Comparison of ENCODE assay signal across 8 cellular contexts in genomic region chr13:46668302-46668720, GRCh38.
DNase-seq lines count a peak whose midpoint lies in the region; ATAC-seq and TF ChIP-seq lines count a peak whose summit lies in the region.

No MANE protein-coding gene starts in this region.

- peak; percentile 7 for ATAC-seq in GM19438 (IDR thresholded peaks at IDR 0.05; ENCODE audit: low read depth, unreplicated experiment)

- DNase-seq in CD1c-positive myeloid dendritic cell (ENCODE audit: extremely low spot score), result peak; percentile 24
- peak; percentile 90 to 94 for DNase-seq in Kasumi-1 (lab: John Stamatoyannopoulos, UW)
- peak; percentile 93 for DNase-seq in cardiac fibroblast (ENCODE audit: low read depth in 2 of 2)
- DNase-seq in RKO (ENCODE audit: low spot score), result no peak
- DNase-seq in NCI-H1694 treated with DMSO at 0.1 percent for 48 hours (lab: John Stamatoyannopoulos, UW), result no peak
- no peak for DNase-seq in nephron progenitor cell

- no peak overlapping the region for H3K4me3 Mint-ChIP-seq in nephron progenitor cell

- no peaks in the 10 kb centered on the region for H3K9me3 ChIP-seq in mononuclear cell (ENCODE audit: low read depth, low read length)

- H3K9me3 Mint-ChIP-seq in nephron progenitor cell, result no peaks in the 10 kb centered on the region

- H3K4me1 ChIP-seq in mononuclear cell (ENCODE audit: insufficient read depth, low read length), result peaks cover 35% of the 10 kb centered on the region

- peaks cover 26% of the 10 kb centered on the region for H3K36me3 Mint-ChIP-seq in nephron progenitor cell (ENCODE audit: low read depth)

- no peaks in the 10 kb centered on the region for H3K27me3 Mint-ChIP-seq in nephron progenitor cell (ENCODE audit: low read depth, poor library complexity)

- H3K27ac Mint-ChIP-seq in nephron progenitor cell, result no peak overlapping the region

- peak overlapping the region; percentile 16 to 42 for H3K4me3 ChIP-seq in cardiac fibroblast (replicated peaks in 1 of 2; ENCODE audit: low read depth in 2 of 2, low read length in 2 of 2)
- H3K4me3 ChIP-seq in mononuclear cell (ENCODE audit: low read length), result peak overlapping the region; percentile 24

- TF ChIP-seq CTCF in cardiac fibroblast (IDR thresholded peaks at IDR 0.05; ENCODE audit: low read depth, low read length) (no peak), nephron progenitor cell (IDR thresholded peaks at IDR 0.05) (no peak)

- no peaks in the 10 kb centered on the region for H3K27me3 ChIP-seq in mononuclear cell (ENCODE audit: insufficient read depth, low read length)

- H3K4me1 Mint-ChIP-seq in nephron progenitor cell, result peaks cover 79% of the 10 kb centered on the region

Comparison
In these comparisons a context has a peak if more than half of its experiments do, and no peak if none do; other contexts are left out.
1. DNase-seq: peak in CD1c-positive myeloid dendritic cell (single experiment), Kasumi-1 (2 of 2) and cardiac fibroblast (2 of 2); none in RKO (single experiment), NCI-H1694 treated with DMSO at 0.1 percent for 48 hours (single experiment) and nephron progenitor cell (single experiment).